3 cellular contexts compared by ENCODE assay signal in the genomic region with DNA sequence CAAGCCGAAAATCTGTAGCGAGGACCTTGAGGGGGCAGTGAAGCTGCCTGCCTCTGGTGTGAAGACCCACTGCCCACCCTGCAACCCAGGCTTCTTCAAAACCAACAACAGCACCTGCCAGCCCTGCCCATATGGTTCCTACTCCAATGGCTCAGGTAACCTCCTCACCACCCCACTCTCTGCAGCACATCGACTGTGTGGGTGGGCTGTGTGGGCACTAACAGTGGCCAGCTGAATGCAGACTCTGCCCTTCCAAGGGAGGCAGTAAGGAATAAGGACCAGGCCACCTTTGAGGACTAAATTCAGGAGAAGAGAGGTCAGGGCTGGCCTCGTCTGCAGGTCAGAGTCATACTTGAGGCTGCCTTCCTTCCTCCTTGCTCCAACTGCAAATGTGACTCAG.
TF ChIP-seq lines count a peak whose summit lies in the region.

No MANE protein-coding gene starts in this region.

TF ChIP-seq in IMR-90, 13 proteins besides CTCF, POLR2A, EP300 and RAD21:
- no peak for TF ChIP-seq MAFK (IDR thresholded peaks at IDR 0.05; ENCODE audit: low read depth, low read length)
- no peak for TF ChIP-seq FOS (IDR thresholded peaks at IDR 0.05; ENCODE audit: low read depth, low read length)
- TF ChIP-seq, protein P1, sequence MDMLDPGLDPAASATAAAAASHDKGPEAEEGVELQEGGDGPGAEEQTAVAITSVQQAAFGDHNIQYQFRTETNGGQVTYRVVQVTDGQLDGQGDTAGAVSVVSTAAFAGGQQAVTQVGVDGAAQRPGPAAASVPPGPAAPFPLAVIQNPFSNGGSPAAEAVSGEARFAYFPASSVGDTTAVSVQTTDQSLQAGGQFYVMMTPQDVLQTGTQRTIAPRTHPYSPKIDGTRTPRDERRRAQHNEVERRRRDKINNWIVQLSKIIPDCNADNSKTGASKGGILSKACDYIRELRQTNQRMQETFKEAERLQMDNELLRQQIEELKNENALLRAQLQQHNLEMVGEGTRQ (IDR thresholded peaks at IDR 0.05; ENCODE audit: low read depth, low read length), result no peak
- no peak for TF ChIP-seq RCOR1 (IDR thresholded peaks at IDR 0.05; ENCODE audit: insufficient replicate concordance, low read length)
- TF ChIP-seq NFE2L2 (IDR thresholded peaks at IDR 0.05; ENCODE audit: low read depth, low read length), result no peak
- no peak for TF ChIP-seq MAZ (IDR thresholded peaks at IDR 0.05; ENCODE audit: borderline replicate concordance, low read depth, low read length)
- TF ChIP-seq BHLHE40 (IDR thresholded peaks at IDR 0.05; ENCODE audit: low read depth, low read length), result no peak
- no peak for TF ChIP-seq RFX5 (IDR thresholded peaks at IDR 0.05; ENCODE audit: low read depth, low read length)
- TF ChIP-seq, protein P2, sequence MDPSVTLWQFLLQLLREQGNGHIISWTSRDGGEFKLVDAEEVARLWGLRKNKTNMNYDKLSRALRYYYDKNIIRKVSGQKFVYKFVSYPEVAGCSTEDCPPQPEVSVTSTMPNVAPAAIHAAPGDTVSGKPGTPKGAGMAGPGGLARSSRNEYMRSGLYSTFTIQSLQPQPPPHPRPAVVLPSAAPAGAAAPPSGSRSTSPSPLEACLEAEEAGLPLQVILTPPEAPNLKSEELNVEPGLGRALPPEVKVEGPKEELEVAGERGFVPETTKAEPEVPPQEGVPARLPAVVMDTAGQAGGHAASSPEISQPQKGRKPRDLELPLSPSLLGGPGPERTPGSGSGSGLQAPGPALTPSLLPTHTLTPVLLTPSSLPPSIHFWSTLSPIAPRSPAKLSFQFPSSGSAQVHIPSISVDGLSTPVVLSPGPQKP (IDR thresholded peaks at IDR 0.05; ENCODE audit: borderline replicate concordance, low read depth, low read length), result no peak
- TF ChIP-seq CHD1 (IDR thresholded peaks at IDR 0.05; ENCODE audit: low read depth, low read length), result no peak
- TF ChIP-seq SMC3 (IDR thresholded peaks at IDR 0.05; ENCODE audit: low read depth, low read length), result no peak
- no peak for TF ChIP-seq CEBPB (IDR thresholded peaks at IDR 0.05; ENCODE audit: low read depth, low read length)
- no peak for TF ChIP-seq MXI1 (IDR thresholded peaks at IDR 0.05; ENCODE audit: borderline replicate concordance, low read depth, low read length)

TF ChIP-seq in H1, 55 proteins besides CTCF, POLR2A, EP300 and RAD21:
- TF ChIP-seq KDM4A (IDR thresholded peaks at IDR 0.05; ENCODE audit: low read depth, low read length, severe bottlenecking) (no peak), ASH2L (IDR thresholded peaks at IDR 0.05; ENCODE audit: low read length) (no peak), FOSL1 (IDR thresholded peaks at IDR 0.05; ENCODE audit: insufficient read depth, low read depth, low read length) (no peak), GABPA (IDR thresholded peaks at IDR 0.05; ENCODE audit: borderline replicate concordance, insufficient read depth, low read length) (no peak), CBX8 (IDR thresholded peaks at IDR 0.05; ENCODE audit: borderline replicate concordance, low read depth, low read length) (no peak), TCF12 (IDR thresholded peaks at IDR 0.05; ENCODE audit: low read depth, low read length) (no peak), YY1 (IDR thresholded peaks at IDR 0.05; ENCODE audit: low read depth, low read length) (no peak), TAF1 (IDR thresholded peaks at IDR 0.05; ENCODE audit: low read depth, low read length) (no peak), CEBPB (IDR thresholded peaks at IDR 0.05; ENCODE audit: low read depth, low read length) (no peak), HDAC2 (IDR thresholded peaks at IDR 0.05; ENCODE audit: borderline replicate concordance in 1 of 2, low read depth in 2 of 2, low read length in 2 of 2) (no peak), PHF8 (conservative IDR thresholded peaks at IDR 0.05; ENCODE audit: low read depth, low read length) (no peak)
- TF ChIP-seq, protein P3, sequence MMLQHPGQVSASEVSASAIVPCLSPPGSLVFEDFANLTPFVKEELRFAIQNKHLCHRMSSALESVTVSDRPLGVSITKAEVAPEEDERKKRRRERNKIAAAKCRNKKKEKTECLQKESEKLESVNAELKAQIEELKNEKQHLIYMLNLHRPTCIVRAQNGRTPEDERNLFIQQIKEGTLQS (IDR thresholded peaks at IDR 0.05; ENCODE audit: insufficient read depth, low read depth, low read length), result no peak

TF ChIP-seq in WTC11, 78 proteins besides CTCF, POLR2A, EP300 and RAD21:
- TF ChIP-seq, protein P4, sequence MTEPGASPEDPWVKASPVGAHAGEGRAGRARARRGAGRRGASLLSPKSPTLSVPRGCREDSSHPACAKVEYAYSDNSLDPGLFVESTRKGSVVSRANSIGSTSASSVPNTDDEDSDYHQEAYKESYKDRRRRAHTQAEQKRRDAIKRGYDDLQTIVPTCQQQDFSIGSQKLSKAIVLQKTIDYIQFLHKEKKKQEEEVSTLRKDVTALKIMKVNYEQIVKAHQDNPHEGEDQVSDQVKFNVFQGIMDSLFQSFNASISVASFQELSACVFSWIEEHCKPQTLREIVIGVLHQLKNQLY (CRISPR knock-in tag; IDR thresholded peaks at IDR 0.05), result no peak
- TF ChIP-seq NR3C1 (CRISPR knock-in tag; conservative IDR thresholded peaks at IDR 0.05; ENCODE audit: low read depth) (no peak), ELF4 (CRISPR knock-in tag; IDR thresholded peaks at IDR 0.05; ENCODE audit: low read depth) (no peak)
